ENCODE assay signal across 21 cellular contexts in genomic region chr5:5953641-5954040, GRCh38.
DNase-seq lines count a peak whose midpoint lies in the region; ATAC-seq and TF ChIP-seq lines count a peak whose summit lies in the region.
"Had no signal": no experiment of that assay in that cellular context is flagged by ENCODE, and none has a peak within 500 bp of the region (broad histone marks: within the 10 kb centered on the region; RNA-seq: fewer than 3 reads in every experiment).

No MANE protein-coding gene starts in this region.

- TF ChIP-seq POLR2A in esophagus muscularis mucosa (IDR thresholded peaks at IDR 0.05; ENCODE audit: low read depth): no peak
- TF ChIP-seq POLR2A in suprapubic skin (IDR thresholded peaks at IDR 0.05): no peak

- TF ChIP-seq CTCF in esophagus muscularis mucosa (IDR thresholded peaks at IDR 0.05) (no peak), suprapubic skin (IDR thresholded peaks at IDR 0.05) (no peak)

- H3K9me3 ChIP-seq in esophagus muscularis mucosa: no peaks in the 10 kb centered on the region
- H3K9me3 ChIP-seq in suprapubic skin: no peaks in the 10 kb centered on the region
- H3K9me3 ChIP-seq: BE2C had no signal

- H3K4me3 ChIP-seq in esophagus muscularis mucosa: no peak overlapping the region
- H3K4me3 ChIP-seq in suprapubic skin: no peak overlapping the region
- H3K4me3 ChIP-seq: K562 had no signal

- no peak overlapping the region for H3K27ac ChIP-seq in esophagus muscularis mucosa (replicated peaks in 1 of 4)
- no peak overlapping the region for H3K27ac ChIP-seq in suprapubic skin

- WGBS in esophagus muscularis mucosa: 81% methylated on average over 9 of the region's 9 CpGs
- 84% methylated on average over 9 of the region's 9 CpGs for WGBS in suprapubic skin

- H3K4me1 ChIP-seq in esophagus muscularis mucosa (no peaks in the 10 kb centered on the region), suprapubic skin (no peaks in the 10 kb centered on the region)
- H3K4me1 ChIP-seq: BE2C had no signal

- ATAC-seq in GM18870 (IDR thresholded peaks at IDR 0.05; ENCODE audit: unreplicated experiment): no peak
- ATAC-seq: K562 had no signal

- intact Hi-C loops in esophagus muscularis mucosa (cut with DNase I): no loop called here

- H3K27me3 ChIP-seq in esophagus muscularis mucosa (no peaks in the 10 kb centered on the region), suprapubic skin (no peaks in the 10 kb centered on the region)
- H3K27me3 ChIP-seq: BE2C had no signal

- no peak for TF ChIP-seq EP300 in esophagus muscularis mucosa (IDR thresholded peaks at IDR 0.05)
- no peak for TF ChIP-seq EP300 in suprapubic skin (IDR thresholded peaks at IDR 0.05)

- H3K36me3 ChIP-seq in esophagus muscularis mucosa: no peaks in the 10 kb centered on the region
- H3K36me3 ChIP-seq in suprapubic skin: no peaks in the 10 kb centered on the region
- H3K36me3 ChIP-seq: BE2C had no signal

- DNase-seq in NCI-H1092 (lab: John Stamatoyannopoulos, UW) (peak; percentile 26), NCI-H128 (lab: John Stamatoyannopoulos, UW; ENCODE audit: unreplicated experiment) (peak; percentile 8), NCI-H526 treated with DMSO at 0.1 percent for 48 hours (lab: John Stamatoyannopoulos, UW) (peak; percentile 67), esophagus muscularis mucosa (ENCODE audit: extremely low spot score) (peak; percentile 50), cortex of kidney (lab: John Stamatoyannopoulos, UW) (no peak), suprapubic skin (ENCODE audit: low spot score in 2 of 2) (no peak)
- no peak for DNase-seq in activated CD4-positive, alpha-beta T cell treated with anti-CD3 and anti-CD28 coated beads, Interleukin-2, amount 50 U/mL, for 1 hour
- DNase-seq: BE2C, EL, GF-D8, H7, MM.1S, NCI-H1048, NCI-H187, NCI-H2171, NCI-H345, NCI-H69, OCI-M1, Right ventricle myocardium superior had no signal

Comparison
In these comparisons a context has a peak if more than half of its experiments do, and no peak if none do; other contexts are left out.
1. DNase-seq: peak in NCI-H1092 (single experiment), NCI-H128 (single experiment), NCI-H526 treated with DMSO at 0.1 percent for 48 hours (single experiment) and esophagus muscularis mucosa (single experiment); none in cortex of kidney (single experiment), suprapubic skin (0 of 2) and activated CD4-positive, alpha-beta T cell treated with anti-CD3 and anti-CD28 coated beads, Interleukin-2, amount 50 U/mL, for 1 hour (single experiment).